19 cellular contexts compared by ENCODE assay signal in the genomic region with DNA sequence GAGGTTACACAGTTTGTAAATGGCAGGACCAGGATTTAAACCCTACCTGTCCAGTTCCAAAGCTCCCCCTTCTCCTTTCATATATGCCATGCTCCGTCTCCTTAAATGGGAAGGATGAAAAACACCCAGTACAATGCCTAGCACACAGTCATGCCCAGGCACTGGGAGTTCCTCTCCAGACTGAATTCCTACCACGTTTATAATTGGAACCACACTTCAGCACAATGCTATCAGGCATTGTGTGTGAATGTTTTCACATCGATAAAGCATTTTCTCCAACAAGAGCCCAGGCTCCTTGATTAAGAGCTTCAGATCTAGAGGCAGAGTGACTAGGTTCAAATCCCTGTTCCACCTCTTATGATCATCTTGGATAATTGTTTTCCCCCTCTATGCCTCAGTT. TPM values are rescaled to one million over a fixed set of nuclear protein-coding genes. Genes with fewer than 3 reads are reported as not detected.
DNase-seq lines count a peak whose midpoint lies in the region; ATAC-seq, FAIRE-seq and TF ChIP-seq lines count a peak whose summit lies in the region.
"Had no signal": no experiment of that assay in that cellular context is flagged by ENCODE, and none has a peak within 500 bp of the region (broad histone marks: within the 10 kb centered on the region; RNA-seq: fewer than 3 reads in every experiment).

No MANE protein-coding gene starts in this region.

- peak overlapping the region; percentile 14; the same call in 1 of the 2 replicates for H3K27ac Mint-ChIP-seq in HFFc6
- H3K27ac Mint-ChIP-seq in brain = peak overlapping the region in 3 of 5 experiments; percentile 51 to 95 (median 63)
- H3K27ac Mint-ChIP-seq: activated CD4-positive, alpha-beta memory T cell treated with anti-CD3 and anti-CD28 coated beads for 36 hours; activated T-helper 17 cell treated with anti-CD3 and anti-CD28 coated beads, Interleukin-2, amount 50 U/mL, for 72 hours; CD4-positive, CD25-positive, alpha-beta regulatory T cell had no signal

- dilution Hi-C loops in keratinocyte (cut with MboI; ENCODE audit: extremely low pct_ligation_motif_present, low sequenced_read_pairs) = no loop called here

- no peak for TF ChIP-seq CTCF in HFFc6 (IDR thresholded peaks at IDR 0.05)
- no peak for TF ChIP-seq CTCF in brain (conservative IDR thresholded peaks at IDR 0.05)
- no peak for TF ChIP-seq CTCF in keratinocyte (optimal IDR thresholded peaks at IDR 0.05 in 1 of 3, IDR thresholded peaks at IDR 0.05 in 1 of 3, conservative IDR thresholded peaks at IDR 0.05 in 1 of 3; ENCODE audit: extremely low read depth in 1 of 3, insufficient read depth in 2 of 3, low read length in 3 of 3)

- H3K79me2 ChIP-seq in keratinocyte (ENCODE audit: control insufficient read depth, insufficient read depth, low read length) = peaks cover 22% of the 10 kb centered on the region

- H3K4me3 Mint-ChIP-seq in HFFc6 (peak overlapping the region; percentile 74), brain (peak overlapping the region; percentile 14 to 94 (median 67))
- H3K4me3 Mint-ChIP-seq: activated CD4-positive, alpha-beta memory T cell treated with anti-CD3 and anti-CD28 coated beads for 36 hours had no signal

- no peaks in the 10 kb centered on the region; the same call in 1 of the 2 replicates for H3K27me3 Mint-ChIP-seq in HFFc6 (ENCODE audit: insufficient read depth)
- no peaks in the 10 kb centered on the region for H3K27me3 Mint-ChIP-seq in brain

- H3K36me3 Mint-ChIP-seq in HFFc6 (ENCODE audit: low read depth) (peaks cover 19% of the 10 kb centered on the region), brain (peaks cover 4% of the 10 kb centered on the region)
- H3K36me3 Mint-ChIP-seq: activated CD4-positive, alpha-beta memory T cell treated with anti-CD3 and anti-CD28 coated beads for 36 hours; CD4-positive, CD25-positive, alpha-beta regulatory T cell had no signal

- peak; percentile 57 for FAIRE-seq in keratinocyte (lab: Jason Lieb, UNC)
- FAIRE-seq: GM12892, HepG2 had no signal

- no peaks in the 10 kb centered on the region for H3K36me3 ChIP-seq in keratinocyte (ENCODE audit: control insufficient read depth in 2 of 2, extremely low read depth in 1 of 2, insufficient read depth in 2 of 2, low read length in 2 of 2)
- H3K36me3 ChIP-seq: lower lobe of right lung, neutrophil had no signal

- no peaks in the 10 kb centered on the region for H3K27me3 ChIP-seq in keratinocyte (ENCODE audit: control insufficient read depth, extremely low read depth, insufficient read depth, low read length)

- H3K9ac ChIP-seq in keratinocyte (ENCODE audit: control insufficient read depth, extremely low read depth, insufficient read depth, low read length) = no peak overlapping the region

- no peaks in the 10 kb centered on the region for H3K9me3 ChIP-seq in keratinocyte (ENCODE audit: control insufficient read depth, low read depth, low read length)
- H3K9me3 ChIP-seq: lower lobe of right lung, neutrophil had no signal

- no peak for ATAC-seq in HG03108 (IDR thresholded peaks at IDR 0.05; ENCODE audit: unreplicated experiment)
- no peak for ATAC-seq in GM18873 (IDR thresholded peaks at IDR 0.05; ENCODE audit: low FRiP score, unreplicated experiment)
- ATAC-seq: activated T-helper 17 cell treated with anti-CD3 and anti-CD28 coated beads, Interleukin-2, amount 50 U/mL, for 72 hours; esophagus mucosa; HepG2; lower lobe of right lung had no signal

- no peaks in the 10 kb centered on the region for H4K20me1 ChIP-seq in keratinocyte (ENCODE audit: control insufficient read depth, extremely low read depth, insufficient read depth, low read length)

- H2AFZ ChIP-seq in keratinocyte (ENCODE audit: control insufficient read depth, low read length) = no peak overlapping the region

- H3K9me3 Mint-ChIP-seq in HFFc6 (no peaks in the 10 kb centered on the region), brain (peaks cover 0 to 3% (median 0%) of the 10 kb centered on the region in 5 experiments)
- H3K9me3 Mint-ChIP-seq: activated CD4-positive, alpha-beta memory T cell treated with anti-CD3 and anti-CD28 coated beads for 36 hours; activated T-helper 17 cell treated with anti-CD3 and anti-CD28 coated beads, Interleukin-2, amount 50 U/mL, for 72 hours had no signal

- H3K4me1 Mint-ChIP-seq in HFFc6 (ENCODE audit: low read depth) = peaks cover 72% of the 10 kb centered on the region
- H3K4me1 Mint-ChIP-seq in brain = peaks cover 76% of the 10 kb centered on the region

- H3K4me2 ChIP-seq in keratinocyte (ENCODE audit: control insufficient read depth, extremely low read depth, insufficient read depth, low read depth, low read length) = no peak overlapping the region

- H3K27ac ChIP-seq in keratinocyte (ENCODE audit: control insufficient read depth, insufficient read depth, low read length) = no peak overlapping the region
- H3K27ac ChIP-seq: lower lobe of right lung, neutrophil had no signal

- peaks cover 30% of the 10 kb centered on the region for H3K4me1 ChIP-seq in keratinocyte (ENCODE audit: control insufficient read depth, extremely low read depth, insufficient read depth, low read length)

- no peak overlapping the region for H3K4me3 ChIP-seq in keratinocyte (ENCODE audit: control insufficient read depth in 2 of 3, extremely low read depth in 1 of 3, insufficient read depth in 2 of 3, low read depth in 1 of 3, low read length in 3 of 3)
- H3K4me3 ChIP-seq: lower lobe of right lung had no signal

- no peak for DNase-seq in HFFc6
- DNase-seq in keratinocyte (ENCODE audit: low read depth, low spot score) = no peak
- peak; percentile 14 for DNase-seq in superior temporal gyrus (ENCODE audit: extremely low spot score)
- no peak for DNase-seq in activated T-cell treated with anti-CD3 and anti-CD28 coated beads for 4 hours
- DNase-seq: activated CD4-positive, alpha-beta memory T cell treated with anti-CD3 and anti-CD28 coated beads for 36 hours; CD4-positive, CD25-positive, alpha-beta regulatory T cell; cortex of kidney; lower lobe of right lung; NCI-H2171; SIG-M5; stimulated activated CD4-positive, alpha-beta T cell treated with anti-CD3 and anti-CD28 coated beads, Interleukin-12 subunit alpha, Interleukin-12 subunit beta, amount 100 ng/mL, for 4 hours had no signal

- H3K9me1 ChIP-seq in keratinocyte (ENCODE audit: control insufficient read depth, extremely low read depth, insufficient read depth, low read length) = no peaks in the 10 kb centered on the region

RNA-seq across cellular contexts. Expression of a gene that starts 2.7 kb away (rescaled TPM):
- 10 to 100 TPM; 11.0 to 37.3 (median 14.1) TPM for total RNA-seq in HFFc6 (2021; fragmentation: NEBNext Ultra II Directional; extraction: Animal tissue kit (Norgen Biotek cat#: 25700))
- polyA plus RNA-seq in brain (ENCODE audit: insufficient read depth, low read depth, low replicate concordance) (11.5 TPM), keratinocyte (11.7 to 31.0 TPM (median 12.3 TPM) in 3 replicates)
- polyA plus RNA-seq in keratinocyte (2011; ENCODE audit: low read depth) = 2.4 TPM
- polyA plus RNA-seq in keratinocyte (2011; cell fraction: cytosol; rRNA removed) = 14.8 and 15.2 TPM in 2 replicates
- 22.7 and 25.6 TPM in 2 replicates for polyA plus RNA-seq in keratinocyte (2011; cell fraction: nucleus; rRNA removed)
- 4.1 and 19.0 TPM in 2 replicates for polyA plus RNA-seq in keratinocyte (2012; ENCODE audit: low replicate concordance)
- polyA minus RNA-seq in keratinocyte = 22.1 to 35.4 TPM (median 28.4 TPM) in 3 replicates
- polyA minus RNA-seq in keratinocyte (2011; cell fraction: cytosol; rRNA and poly(A)+ RNA removed) = 40.9 TPM
- 17.3 and 42.0 TPM in 2 replicates for polyA minus RNA-seq in keratinocyte (2011; cell fraction: nucleus; rRNA and poly(A)+ RNA removed)
- total RNA-seq: activated T-helper 17 cell treated with anti-CD3 and anti-CD28 coated beads, Interleukin-2, amount 50 U/mL, for 72 hours; CD4-positive, CD25-positive, alpha-beta regulatory T cell had no signal
- polyA plus RNA-seq: CD4-positive, CD25-positive, alpha-beta regulatory T cell had no signal
